28 cellular contexts compared by ENCODE assay signal in genomic region chr2:138762515-138762914, GRCh38. TPM values are rescaled to one million over a fixed set of nuclear protein-coding genes. Genes with fewer than 3 reads are reported as not detected.
DNase-seq lines count a peak whose midpoint lies in the region; ATAC-seq, FAIRE-seq and TF ChIP-seq lines count a peak whose summit lies in the region.
"Had no signal": no experiment of that assay in that cellular context is flagged by ENCODE, and none has a peak within 500 bp of the region (broad histone marks: within the 10 kb centered on the region; RNA-seq: fewer than 3 reads in every experiment).

No MANE protein-coding gene starts in this region.

- no peak overlapping the region for H2AFZ ChIP-seq in keratinocyte (ENCODE audit: control insufficient read depth, low read length)
- H2AFZ ChIP-seq in Karpas-422 (ENCODE audit: low read length): no peak overlapping the region

- no peaks in the 10 kb centered on the region for H3K9me2 ChIP-seq in Karpas-422 (replicated peaks; ENCODE audit: insufficient read depth, low read length)

- POLR2A ChIA-PET in activated CD4-positive, alpha-beta T cell treated with anti-CD3 and anti-CD28 coated beads for 36 hours (lab: Charles Lee): interaction anchor here (0.6 kb wide), 1 partner anchor 539 kb away, joined by 8 read pairs; no protein-coding TSS in a partner anchor

- H3K9me1 ChIP-seq in keratinocyte (ENCODE audit: control insufficient read depth, extremely low read depth, insufficient read depth, low read length): no peaks in the 10 kb centered on the region

- CTCF ChIA-PET in activated CD4-positive, alpha-beta T cell treated with anti-CD3 and anti-CD28 coated beads for 36 hours (lab: Charles Lee): no interaction called here

- H3K4me1 ChIP-seq in keratinocyte (ENCODE audit: control insufficient read depth, extremely low read depth, insufficient read depth, low read length) (peaks cover 5% of the 10 kb centered on the region), Karpas-422 (ENCODE audit: low read length) (no peaks in the 10 kb centered on the region)
- H3K4me1 ChIP-seq: BE2C, BLaER1 had no signal

- peak; percentile 5 for FAIRE-seq in keratinocyte (lab: Jason Lieb, UNC)
- FAIRE-seq: A204.1, GM12878, GM12892, GM18507 had no signal

- H3K36me3 Mint-ChIP-seq in activated CD4-positive, alpha-beta T cell treated with anti-CD3 and anti-CD28 coated beads for 36 hours (ENCODE audit: low read depth): no peaks in the 10 kb centered on the region
- H3K36me3 Mint-ChIP-seq: CD14-positive monocyte; CD4-positive, alpha-beta memory T cell; CD4-positive, CD25-positive, alpha-beta regulatory T cell; CD8-positive, alpha-beta memory T cell had no signal

- no peak overlapping the region for H3K4me3 Mint-ChIP-seq in activated CD4-positive, alpha-beta T cell treated with anti-CD3 and anti-CD28 coated beads for 36 hours
- H3K4me3 Mint-ChIP-seq: CD14-positive monocyte; CD4-positive, alpha-beta memory T cell; CD4-positive, CD25-positive, alpha-beta regulatory T cell; CD8-positive, alpha-beta memory T cell had no signal

- H4K20me1 ChIP-seq in keratinocyte (ENCODE audit: control insufficient read depth, extremely low read depth, insufficient read depth, low read length) (no peaks in the 10 kb centered on the region), Karpas-422 (ENCODE audit: insufficient read depth, low read depth, low read length) (no peaks in the 10 kb centered on the region)
- H4K20me1 ChIP-seq: BLaER1 had no signal

- H3K27ac ChIP-seq in keratinocyte (ENCODE audit: control insufficient read depth, insufficient read depth, low read length): no peak overlapping the region
- no peak overlapping the region for H3K27ac ChIP-seq in Karpas-422 (ENCODE audit: low read length)
- H3K27ac ChIP-seq: BLaER1 had no signal

- no peak overlapping the region for H3K27ac Mint-ChIP-seq in activated CD4-positive, alpha-beta T cell treated with anti-CD3 and anti-CD28 coated beads for 36 hours
- H3K27ac Mint-ChIP-seq: CD14-positive monocyte; CD4-positive, alpha-beta memory T cell; CD4-positive, CD25-positive, alpha-beta regulatory T cell; CD8-positive, alpha-beta memory T cell had no signal

- TF ChIP-seq CTCF in keratinocyte (optimal IDR thresholded peaks at IDR 0.05 in 1 of 3, IDR thresholded peaks at IDR 0.05 in 1 of 3, conservative IDR thresholded peaks at IDR 0.05 in 1 of 3; ENCODE audit: extremely low read depth in 1 of 3, insufficient read depth in 2 of 3, low read length in 3 of 3): no peak

- intact Hi-C loops in activated CD4-positive, alpha-beta T cell treated with anti-CD3 and anti-CD28 coated beads for 36 hours (cut with DNase I, micrococcal nuclease): no loop called here

- no peaks in the 10 kb centered on the region for H3K9me3 Mint-ChIP-seq in activated CD4-positive, alpha-beta T cell treated with anti-CD3 and anti-CD28 coated beads for 36 hours (ENCODE audit: low read depth)
- H3K9me3 Mint-ChIP-seq: CD4-positive, alpha-beta memory T cell; CD8-positive, alpha-beta memory T cell had no signal

- no peak overlapping the region for H3K4me2 ChIP-seq in keratinocyte (ENCODE audit: control insufficient read depth, extremely low read depth, insufficient read depth, low read depth, low read length)
- H3K4me2 ChIP-seq in Karpas-422 (ENCODE audit: low read depth, low read length, poor library complexity, severe bottlenecking): no peak overlapping the region
- H3K4me2 ChIP-seq: BLaER1 had no signal

- H3K4me1 Mint-ChIP-seq in activated CD4-positive, alpha-beta T cell treated with anti-CD3 and anti-CD28 coated beads for 36 hours: no peaks in the 10 kb centered on the region
- H3K4me1 Mint-ChIP-seq: CD14-positive monocyte; CD4-positive, alpha-beta memory T cell; CD4-positive, CD25-positive, alpha-beta regulatory T cell; CD8-positive, alpha-beta memory T cell had no signal

- H3K79me2 ChIP-seq in keratinocyte (ENCODE audit: control insufficient read depth, insufficient read depth, low read length) (no peaks in the 10 kb centered on the region), Karpas-422 (ENCODE audit: low read length) (no peaks in the 10 kb centered on the region)

- peaks cover 7% of the 10 kb centered on the region for H3K27me3 Mint-ChIP-seq in activated CD4-positive, alpha-beta T cell treated with anti-CD3 and anti-CD28 coated beads for 36 hours
- H3K27me3 Mint-ChIP-seq: CD4-positive, CD25-positive, alpha-beta regulatory T cell had no signal

- H3K27me3 ChIP-seq in keratinocyte (ENCODE audit: control insufficient read depth, extremely low read depth, insufficient read depth, low read length) (no peaks in the 10 kb centered on the region), Karpas-422 (ENCODE audit: low read length) (no peaks in the 10 kb centered on the region)
- H3K27me3 ChIP-seq: BE2C, BLaER1 had no signal

- ATAC-seq in activated CD4-positive, alpha-beta T cell treated with anti-CD3 and anti-CD28 coated beads for 36 hours: no peak
- ATAC-seq: GM12878 had no signal

- DNase-seq in NCI-H526 (lab: John Stamatoyannopoulos, UW): peak; percentile 16 to 18
- DNase-seq in NCI-H526 treated with DMSO at 0.1 percent for 48 hours (lab: John Stamatoyannopoulos, UW): no peak
- no peak for DNase-seq in keratinocyte (ENCODE audit: low read depth, low spot score)
- no peak for DNase-seq in Karpas-422
- DNase-seq in activated CD4-positive, alpha-beta T cell treated with anti-CD3 and anti-CD28 coated beads for 36 hours: no peak
- DNase-seq: 8988T; ACHN; BE2C; C1 segment of cervical spinal cord; CD4-positive, alpha-beta memory T cell; CD4-positive, CD25-positive, alpha-beta regulatory T cell; CD8-positive, alpha-beta memory T cell; COR-L47; DMS 273 treated with DMSO at 0.1 percent for 48 hours; DMS153; DMS53; DMS79; DND-41; EL; GDM1 had no signal

- no peak overlapping the region for H3K4me3 ChIP-seq in keratinocyte (ENCODE audit: control insufficient read depth in 2 of 3, extremely low read depth in 1 of 3, insufficient read depth in 2 of 3, low read depth in 1 of 3, low read length in 3 of 3)
- H3K4me3 ChIP-seq in Karpas-422 (ENCODE audit: low read length): no peak overlapping the region
- H3K4me3 ChIP-seq: BLaER1, GM12878 had no signal

- no peaks in the 10 kb centered on the region for H3K9me3 ChIP-seq in keratinocyte (ENCODE audit: control insufficient read depth, low read depth, low read length)
- H3K9me3 ChIP-seq in Karpas-422 (ENCODE audit: low read length): no peaks in the 10 kb centered on the region
- H3K9me3 ChIP-seq: BE2C, BLaER1 had no signal

- H3K9ac ChIP-seq in keratinocyte (ENCODE audit: control insufficient read depth, extremely low read depth, insufficient read depth, low read length) (no peak overlapping the region), Karpas-422 (ENCODE audit: low read length) (no peak overlapping the region)
- H3K9ac ChIP-seq: BLaER1 had no signal

- dilution Hi-C loops in keratinocyte (cut with MboI; ENCODE audit: extremely low pct_ligation_motif_present, low sequenced_read_pairs): no loop called here

- H3K36me3 ChIP-seq in keratinocyte (ENCODE audit: control insufficient read depth in 2 of 2, extremely low read depth in 1 of 2, insufficient read depth in 2 of 2, low read length in 2 of 2): no peaks in the 10 kb centered on the region
- no peaks in the 10 kb centered on the region for H3K36me3 ChIP-seq in Karpas-422 (ENCODE audit: insufficient read depth, low read length)
- H3K36me3 ChIP-seq: BE2C, BLaER1 had no signal

RNA-seq across cellular contexts. Expression of gene NXPH2, which starts 17.7 kb away (rescaled TPM):
- polyA plus RNA-seq in keratinocyte: not detected in 3 replicates
- not detected for polyA plus RNA-seq in keratinocyte (2011; ENCODE audit: low read depth)
- polyA plus RNA-seq in keratinocyte (2011; cell fraction: cytosol; rRNA removed): not detected in 2 replicates
- polyA plus RNA-seq in keratinocyte (2011; cell fraction: nucleus; rRNA removed): not detected in 2 replicates
- polyA plus RNA-seq in keratinocyte (2012; ENCODE audit: low replicate concordance): not detected in 2 replicates
- polyA minus RNA-seq in keratinocyte: not detected in 3 replicates
- polyA minus RNA-seq in keratinocyte (2011; cell fraction: cytosol; rRNA and poly(A)+ RNA removed): not detected
- polyA minus RNA-seq in keratinocyte (2011; cell fraction: nucleus; rRNA and poly(A)+ RNA removed): not detected in 2 replicates
- total RNA-seq in Karpas-422 (2014; rRNA removed; shearing (Covaris generic); ENCODE audit: low replicate concordance): not detected in 2 replicates
- not detected for total RNA-seq in activated CD4-positive, alpha-beta T cell treated with anti-CD3 and anti-CD28 coated beads for 36 hours
- total RNA-seq: CD4-positive, alpha-beta memory T cell; CD4-positive, CD25-positive, alpha-beta regulatory T cell; CD8-positive, alpha-beta memory T cell; G401; GM12878 had no signal
- polyA plus RNA-seq: AG04450; CD14-positive monocyte; CD4-positive, alpha-beta memory T cell; CD4-positive, CD25-positive, alpha-beta regulatory T cell; CD8-positive, alpha-beta memory T cell; GM12878 had no signal

Comparison
In these comparisons a context has a peak if more than half of its experiments do, and no peak if none do; other contexts are left out.
1. DNase-seq: peak in NCI-H526 (2 of 2); none in NCI-H526 treated with DMSO at 0.1 percent for 48 hours (single experiment), keratinocyte (single experiment), Karpas-422 (single experiment) and activated CD4-positive, alpha-beta T cell treated with anti-CD3 and anti-CD28 coated beads for 36 hours (single experiment).